Comparison of ENCODE assay signal across 8 cellular contexts in the genomic region with DNA sequence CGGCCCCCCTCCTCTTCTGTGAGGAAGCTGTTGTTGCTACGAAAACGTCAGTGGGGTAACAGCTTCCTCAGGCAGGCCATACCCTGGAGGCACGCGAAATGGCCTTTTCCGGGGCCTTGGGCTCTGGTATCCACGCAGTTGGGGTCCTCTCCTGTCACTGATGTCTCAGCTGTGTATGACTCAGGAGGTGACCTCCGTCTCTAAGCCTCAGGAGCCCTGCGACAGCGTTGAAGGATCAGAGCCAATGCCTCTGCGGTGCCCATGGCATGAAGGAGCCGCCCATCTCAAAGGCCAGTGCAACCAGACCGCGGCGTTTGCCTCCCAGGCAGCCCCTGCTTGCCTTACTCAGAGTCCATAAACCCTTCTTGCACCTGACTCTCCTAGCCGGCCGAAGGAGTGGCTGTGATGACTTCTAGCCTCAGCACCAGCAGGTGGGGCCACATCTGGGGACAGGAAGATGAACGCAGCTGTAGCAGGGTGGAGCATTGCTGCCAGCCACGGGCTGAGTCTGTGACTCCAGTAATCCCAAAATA. TPM values are rescaled to one million over a fixed set of nuclear protein-coding genes. Genes with fewer than 3 reads are reported as not detected.
DNase-seq lines count a peak whose midpoint lies in the region; ATAC-seq and TF ChIP-seq lines count a peak whose summit lies in the region.

No MANE protein-coding gene starts in this region.

- no peaks in the 10 kb centered on the region for H3K9me3 Mint-ChIP-seq in activated T-cell treated with anti-CD3 and anti-CD28 coated beads, Interleukin-2, amount 50 U/mL, for 24 hours

- no peak overlapping the region for H3K27ac ChIP-seq in suprapubic skin

- peak overlapping the region; percentile 93 for H3K27ac Mint-ChIP-seq in activated T-cell treated with anti-CD3 and anti-CD28 coated beads, Interleukin-2, amount 50 U/mL, for 24 hours

- peaks cover 23% of the 10 kb centered on the region for H3K36me3 Mint-ChIP-seq in activated T-cell treated with anti-CD3 and anti-CD28 coated beads, Interleukin-2, amount 50 U/mL, for 24 hours (ENCODE audit: low read depth)

- peak; percentile 28 for ATAC-seq in GM21529 (IDR thresholded peaks at IDR 0.05; ENCODE audit: unreplicated experiment)

- peak overlapping the region; percentile 82 for H3K4me3 Mint-ChIP-seq in activated T-cell treated with anti-CD3 and anti-CD28 coated beads, Interleukin-2, amount 50 U/mL, for 24 hours

- no peaks in the 10 kb centered on the region for H3K27me3 ChIP-seq in suprapubic skin

- H3K27me3 Mint-ChIP-seq in activated T-cell treated with anti-CD3 and anti-CD28 coated beads, Interleukin-2, amount 50 U/mL, for 24 hours, result peaks cover 5% of the 10 kb centered on the region

- peaks cover 32% of the 10 kb centered on the region for H3K4me1 ChIP-seq in suprapubic skin

- TF ChIP-seq POLR2A in suprapubic skin (IDR thresholded peaks at IDR 0.05), result no peak

- H3K9me3 ChIP-seq in iPS-18c (ENCODE audit: control insufficient read depth, insufficient read depth, low read length), result no peaks in the 10 kb centered on the region
- no peaks in the 10 kb centered on the region for H3K9me3 ChIP-seq in suprapubic skin

- peaks cover under 1% of the 10 kb centered on the region for H3K36me3 ChIP-seq in suprapubic skin

- H3K4me3 ChIP-seq in iPS-18c (ENCODE audit: insufficient read depth, low read depth, low read length) (peak overlapping the region; percentile 59), suprapubic skin (peak overlapping the region; percentile 69)

- H3K4me1 Mint-ChIP-seq in activated T-cell treated with anti-CD3 and anti-CD28 coated beads, Interleukin-2, amount 50 U/mL, for 24 hours (ENCODE audit: low read depth), result peaks cover 25% of the 10 kb centered on the region

- 13% methylated on average over 13 of the region's 19 CpGs for WGBS in suprapubic skin

- TF ChIP-seq CTCF in suprapubic skin (IDR thresholded peaks at IDR 0.05), result no peak

- no peak for DNase-seq in activated T-cell treated with anti-CD3 and anti-CD28 coated beads, Interleukin-2, amount 50 U/mL, for 24 hours
- DNase-seq in activated T-cell treated with anti-CD3 and anti-CD28 coated beads for 4 hours (no peak), HuH-7 (ENCODE audit: low spot score) (peak; percentile 52), suprapubic skin (ENCODE audit: low spot score in 2 of 2) (no peak), foreskin melanocyte (no peak)
- peak; percentile 60 to 70 for DNase-seq in activated CD4-positive, alpha-beta T cell treated with anti-CD3 and anti-CD28 coated beads, Interleukin-2, amount 50 U/mL, for 48 hours

- TF ChIP-seq EP300 in suprapubic skin (IDR thresholded peaks at IDR 0.05), result no peak

RNA-seq across cellular contexts. Expression of a gene that starts 1.0 kb away (rescaled TPM):
- 10 to 100 TPM in 3 of 4 donors, 1 to 10 TPM in 1; 8.7 to 30.3 (median 11.7) TPM for total RNA-seq in suprapubic skin

RNA-seq across cellular contexts. Expression of a gene that starts 9.1 kb away (rescaled TPM):
- 10 to 100 TPM; 54.2 to 90.1 (median 62.1) TPM for total RNA-seq in suprapubic skin

RNA-seq across cellular contexts. Expression of a gene that starts 9.2 kb away (rescaled TPM):
- 10 to 100 TPM; 36.7 to 70.1 (median 43.3) TPM for total RNA-seq in suprapubic skin

RNA-seq across cellular contexts. Expression of a gene that starts 38.8 kb away (rescaled TPM):
- 100 to 1,000 TPM; 119 to 191 (median 160) TPM for total RNA-seq in suprapubic skin

RNA-seq across cellular contexts. Expression of a gene that starts 45.0 kb away (rescaled TPM):
- total RNA-seq in suprapubic skin, result 10 to 100 TPM; 38.5 to 85.9 (median 68.8) TPM

Comparison
In these comparisons a context has a peak if more than half of its experiments do, and no peak if none do; other contexts are left out.
1. DNase-seq: peak in HuH-7 (single experiment) and activated CD4-positive, alpha-beta T cell treated with anti-CD3 and anti-CD28 coated beads, Interleukin-2, amount 50 U/mL, for 48 hours (2 of 2); none in activated T-cell treated with anti-CD3 and anti-CD28 coated beads, Interleukin-2, amount 50 U/mL, for 24 hours (single experiment), activated T-cell treated with anti-CD3 and anti-CD28 coated beads for 4 hours (single experiment), suprapubic skin (0 of 2) and foreskin melanocyte (single experiment).